Comparison of ENCODE assay signal across 22 cellular contexts in the genomic region with DNA sequence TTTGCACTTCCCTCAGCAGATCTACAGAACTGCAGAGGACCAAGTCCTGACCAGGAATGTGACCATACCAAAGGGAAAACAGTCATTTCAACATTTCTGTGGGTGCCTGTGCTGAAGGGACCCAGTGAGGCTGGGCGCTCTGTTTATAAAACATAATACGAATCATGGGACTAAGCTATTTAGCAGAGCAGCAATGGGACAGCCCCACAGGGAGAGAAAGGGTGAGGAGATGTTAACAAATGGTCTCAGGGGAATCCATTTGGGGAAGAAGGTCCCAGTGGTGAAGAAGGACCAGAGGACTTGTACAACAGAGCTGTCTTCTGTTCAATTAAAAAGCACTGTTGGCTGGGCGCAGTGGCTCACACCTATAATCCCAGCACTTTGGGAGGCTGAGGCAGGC.
DNase-seq lines count a peak whose midpoint lies in the region; ATAC-seq, FAIRE-seq and TF ChIP-seq lines count a peak whose summit lies in the region.
"Had no signal": no experiment of that assay in that cellular context is flagged by ENCODE, and none has a peak within 500 bp of the region (broad histone marks: within the 10 kb centered on the region; RNA-seq: fewer than 3 reads in every experiment).

No MANE protein-coding gene starts in this region.

- peak overlapping the region; percentile 60 to 67 for H3K4me3 Mint-ChIP-seq in stimulated activated naive B cell treated with anti-CD40 and anti-IgM and Interleukin-4, amounts not matched to agents 10 μg/mL and 1 μg/mL and 100 μg/mL, for 72 hours
- no peak overlapping the region for H3K4me3 Mint-ChIP-seq in glutamatergic neuron (ENCODE audit: unreplicated experiment)
- H3K4me3 Mint-ChIP-seq: CD8-positive, alpha-beta T cell; T-cell had no signal

- FAIRE-seq in GM12878 (lab: Jason Lieb, UNC), result no peak
- FAIRE-seq: A549, G401.6, HTR-8/SVneo had no signal

- no peak for TF ChIP-seq EP300 in GM12878 (IDR thresholded peaks at IDR 0.05; ENCODE audit: borderline replicate concordance in 1 of 2, control insufficient read depth in 1 of 2, low read depth in 2 of 2, low read length in 2 of 2)

- no peak for TF ChIP-seq RAD21 in GM12878 (IDR thresholded peaks at IDR 0.05; ENCODE audit: insufficient read depth, low read depth, low read length)

- H2AFZ ChIP-seq in GM12878 (ENCODE audit: control insufficient read depth, low read depth, low read length), result no peak overlapping the region

- peaks cover 35 to 50% of the 10 kb centered on the region in 2 donors for H3K4me1 Mint-ChIP-seq in stimulated activated naive B cell treated with anti-CD40 and anti-IgM and Interleukin-4, amounts not matched to agents 10 μg/mL and 1 μg/mL and 100 μg/mL, for 72 hours
- no peaks in the 10 kb centered on the region for H3K4me1 Mint-ChIP-seq in glutamatergic neuron (ENCODE audit: low read depth, unreplicated experiment)

- peaks cover 0 to 3% of the 10 kb centered on the region in 2 donors for H3K9me3 Mint-ChIP-seq in stimulated activated naive B cell treated with anti-CD40 and anti-IgM and Interleukin-4, amounts not matched to agents 10 μg/mL and 1 μg/mL and 100 μg/mL, for 72 hours
- H3K9me3 Mint-ChIP-seq in glutamatergic neuron (ENCODE audit: unreplicated experiment), result peaks cover 2% of the 10 kb centered on the region
- H3K9me3 Mint-ChIP-seq: CD8-positive, alpha-beta T cell; T-cell had no signal

- H3K27ac Mint-ChIP-seq in stimulated activated naive B cell treated with anti-CD40 and anti-IgM and Interleukin-4, amounts not matched to agents 10 μg/mL and 1 μg/mL and 100 μg/mL, for 72 hours, result peak overlapping the region; percentile 89
- no peak overlapping the region for H3K27ac Mint-ChIP-seq in glutamatergic neuron (ENCODE audit: unreplicated experiment)
- H3K27ac Mint-ChIP-seq: CD8-positive, alpha-beta T cell; T-cell had no signal

- ATAC-seq in HG03095 (IDR thresholded peaks at IDR 0.05; ENCODE audit: unreplicated experiment) (peak; percentile 57), GM12878 (peak; percentile 31), body of pancreas (no peak)
- peak; percentile 87 to 90 for ATAC-seq in stimulated activated naive B cell treated with anti-CD40 and anti-IgM and Interleukin-4, amounts not matched to agents 10 μg/mL and 1 μg/mL and 100 μg/mL, for 72 hours (replicated peaks)
- ATAC-seq: A549; CD8-positive, alpha-beta T cell; K562; T-cell had no signal

- H3K9me3 ChIP-seq in GM12878 (replicated peaks; ENCODE audit: control insufficient read depth, insufficient read depth, low read length) (no peaks in the 10 kb centered on the region), body of pancreas (no peaks in the 10 kb centered on the region)
- H3K9me3 ChIP-seq: A549, Caco-2 had no signal

- CTCF ChIA-PET in GM12878 (lab: Yijun Ruan, JAX), result no interaction called here

- H3K4me3 ChIP-seq in GM12878 (no peak overlapping the region), body of pancreas (no peak overlapping the region)
- H3K4me3 ChIP-seq: A549, K562 had no signal

- TF ChIP-seq POLR2A in GM12878 (IDR thresholded peaks at IDR 0.05; ENCODE audit: low read depth, low read length) (no peak), body of pancreas (IDR thresholded peaks at IDR 0.05) (no peak)

- H3K27me3 Mint-ChIP-seq in stimulated activated naive B cell treated with anti-CD40 and anti-IgM and Interleukin-4, amounts not matched to agents 10 μg/mL and 1 μg/mL and 100 μg/mL, for 72 hours, result peaks cover 0 to 7% of the 10 kb centered on the region in 2 donors
- peaks cover 3% of the 10 kb centered on the region for H3K27me3 Mint-ChIP-seq in glutamatergic neuron (ENCODE audit: unreplicated experiment)
- H3K27me3 Mint-ChIP-seq: T-cell had no signal

- 18% methylated on average over 3 of the region's 3 CpGs for WGBS in GM12878 (ENCODE audit: insufficient coverage, insufficient replicate concordance, low lambda C conversion rate, missing lambda C conversion rate)
- 94 to 98% methylated on average over 3 of the region's 3 CpGs for WGBS in body of pancreas, 2 donors

- peak; percentile 15 for DNase-seq in GM13976 (ENCODE audit: low spot score)
- DNase-seq in GM12878 (ENCODE audit: low read depth, low spot score), result peak; percentile 5
- DNase-seq in stimulated activated naive B cell treated with anti-CD40 and anti-IgM and Interleukin-4, amounts not matched to agents 10 μg/mL and 1 μg/mL and 100 μg/mL, for 72 hours, result peak; percentile 65
- DNase-seq in body of pancreas, result no peak
- DNase-seq in activated CD4-positive, CD25-positive, alpha-beta regulatory T cell treated with anti-CD3 and anti-CD28 coated beads, Interleukin-2, amount 50 U/mL, for 72 hours, result no peak
- DNase-seq in glutamatergic neuron, result no peak
- DNase-seq: AML-193; Caco-2; CD8-positive, alpha-beta T cell; MV-4-11; NCI-H146; NCI-H1930; NCI-H2107; Right ventricle myocardium superior; RPMI8226; T-cell had no signal

- no peak overlapping the region for H3K9ac ChIP-seq in GM12878 (ENCODE audit: control insufficient read depth, insufficient read depth, low read length)

- TF ChIP-seq CTCF in GM13976 (IDR thresholded peaks at IDR 0.05; ENCODE audit: borderline replicate concordance, control extremely low read depth, extremely low read depth, insufficient read depth, missing control alignments) (no peak), GM12878 (IDR thresholded peaks at IDR 0.05 in 2 of 3, conservative IDR thresholded peaks at IDR 0.05 in 1 of 3; ENCODE audit: control insufficient read depth in 2 of 3, extremely low read depth in 1 of 3, insufficient read depth in 1 of 3, low read depth in 3 of 3, low read length in 3 of 3) (no peak), body of pancreas (IDR thresholded peaks at IDR 0.05) (no peak), glutamatergic neuron (IDR thresholded peaks at IDR 0.05; ENCODE audit: partially characterized antibody, unreplicated experiment) (no peak)

- H3K4me1 ChIP-seq in GM12878 (ENCODE audit: control insufficient read depth, insufficient read depth, low read length) (no peaks in the 10 kb centered on the region), body of pancreas (no peaks in the 10 kb centered on the region)
- H3K4me1 ChIP-seq: A549, Caco-2 had no signal

- no peaks in the 10 kb centered on the region for H3K79me2 ChIP-seq in GM12878 (ENCODE audit: control insufficient read depth, insufficient read depth, low read length)

- in situ Hi-C loops in GM13976 (cut with MboI; ENCODE audit: low sequenced_read_pairs, unreplicated experiment) (no loop called here), GM12878 (cut with MboI) (no loop called here)

- BruUV-seq in GM12878 (replicated peaks; lab: Mats Ljungman, UMichigan), result no TSS peak

- SMC1A ChIA-PET in GM12878 (lab: Charles Lee; ENCODE audit: uncharacterized antibody, unreplicated experiment), result no interaction called here

- RAD21 ChIA-PET in GM12878 (lab: Charles Lee; ENCODE audit: unreplicated experiment), result no interaction called here

- H3K36me3 Mint-ChIP-seq in stimulated activated naive B cell treated with anti-CD40 and anti-IgM and Interleukin-4, amounts not matched to agents 10 μg/mL and 1 μg/mL and 100 μg/mL, for 72 hours, result no peaks in the 10 kb centered on the region
- no peaks in the 10 kb centered on the region for H3K36me3 Mint-ChIP-seq in glutamatergic neuron (ENCODE audit: unreplicated experiment)
- H3K36me3 Mint-ChIP-seq: CD8-positive, alpha-beta T cell; T-cell had no signal

- H3K27me3 ChIP-seq in GM12878 (replicated peaks in 1 of 2; ENCODE audit: control insufficient read depth in 2 of 2, insufficient read depth in 2 of 2, low read length in 1 of 2) (no peaks in the 10 kb centered on the region), body of pancreas (no peaks in the 10 kb centered on the region)

- H4K20me1 ChIP-seq in GM12878 (ENCODE audit: control insufficient read depth, insufficient read depth), result no peaks in the 10 kb centered on the region

- H3K4me2 ChIP-seq in GM12878 (ENCODE audit: control insufficient read depth, insufficient read depth), result no peak overlapping the region
- H3K4me2 ChIP-seq: A549 had no signal

- intact Hi-C loops in GM12878 (cut with micrococcal nuclease; ENCODE audit: unreplicated experiment), result no loop called here
- intact Hi-C loops in body of pancreas (cut with DNase I), result no loop called here

- POLR2A ChIA-PET in GM12878 (lab: Charles Lee), result no interaction called here

- H3K36me3 ChIP-seq in GM12878 (ENCODE audit: control insufficient read depth in 2 of 2, insufficient read depth in 2 of 2, low read length in 1 of 2) (no peaks in the 10 kb centered on the region), body of pancreas (replicated peaks in 1 of 2; ENCODE audit: insufficient read depth in 1 of 2, low read depth in 2 of 2) (no peaks in the 10 kb centered on the region)

- H3K27ac ChIP-seq in GM12878 (ENCODE audit: control insufficient read depth, insufficient read depth), result no peak overlapping the region
- no peak overlapping the region for H3K27ac ChIP-seq in body of pancreas
- H3K27ac ChIP-seq: A549, C4-2B had no signal

TF ChIP-seq in GM12878, 131 proteins besides CTCF, POLR2A, EP300 and RAD21 (continues in another document):
- TF ChIP-seq MEF2B (IDR thresholded peaks at IDR 0.05; ENCODE audit: partially characterized antibody, poor library complexity, severe bottlenecking) (peak; percentile 93), SUPT20H (IDR thresholded peaks at IDR 0.05; ENCODE audit: borderline replicate concordance, control insufficient read depth, low read depth, low read length) (no peak), DPF2 (IDR thresholded peaks at IDR 0.05) (0 out of 2 replicates have a peak, but pooled peaks have one; percentile 38)
- TF ChIP-seq, protein P1, sequence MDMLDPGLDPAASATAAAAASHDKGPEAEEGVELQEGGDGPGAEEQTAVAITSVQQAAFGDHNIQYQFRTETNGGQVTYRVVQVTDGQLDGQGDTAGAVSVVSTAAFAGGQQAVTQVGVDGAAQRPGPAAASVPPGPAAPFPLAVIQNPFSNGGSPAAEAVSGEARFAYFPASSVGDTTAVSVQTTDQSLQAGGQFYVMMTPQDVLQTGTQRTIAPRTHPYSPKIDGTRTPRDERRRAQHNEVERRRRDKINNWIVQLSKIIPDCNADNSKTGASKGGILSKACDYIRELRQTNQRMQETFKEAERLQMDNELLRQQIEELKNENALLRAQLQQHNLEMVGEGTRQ (IDR thresholded peaks at IDR 0.05; ENCODE audit: borderline replicate concordance, low read depth, low read length), result no peak

Comparison
In these comparisons a context has a peak if more than half of its experiments do, and no peak if none do; other contexts are left out.
1. DNase-seq: peak in GM13976 (single experiment), GM12878 (single experiment) and stimulated activated naive B cell treated with anti-CD40 and anti-IgM and Interleukin-4, amounts not matched to agents 10 μg/mL and 1 μg/mL and 100 μg/mL, for 72 hours (single experiment); none in body of pancreas (0 of 4), activated CD4-positive, CD25-positive, alpha-beta regulatory T cell treated with anti-CD3 and anti-CD28 coated beads, Interleukin-2, amount 50 U/mL, for 72 hours (single experiment) and glutamatergic neuron (single experiment).